Comparison of ENCODE assay signal across 22 cellular contexts in the genomic region with DNA sequence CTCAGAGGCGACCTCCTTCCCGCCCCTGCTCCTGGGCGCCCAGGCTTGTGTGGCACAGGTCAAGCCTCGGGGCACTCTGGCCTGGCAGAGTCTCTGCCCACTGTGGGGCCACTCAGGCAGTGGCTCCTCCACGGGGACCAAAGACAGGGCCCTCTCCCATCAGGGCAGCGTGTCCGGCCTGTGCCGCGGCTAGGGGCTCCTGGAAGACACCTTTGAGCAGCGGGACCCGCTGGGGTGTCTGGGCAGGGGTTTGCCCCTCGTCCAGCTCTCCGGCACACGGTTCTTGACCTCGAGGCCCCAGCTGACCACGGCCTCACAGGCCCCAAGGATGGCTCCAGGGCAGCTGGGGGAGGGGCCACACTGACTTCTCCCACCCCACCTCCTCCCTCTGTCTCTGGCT. TPM values are rescaled to one million over a fixed set of nuclear protein-coding genes. Genes with fewer than 3 reads are reported as not detected.
DNase-seq lines count a peak whose midpoint lies in the region; ATAC-seq, FAIRE-seq and TF ChIP-seq lines count a peak whose summit lies in the region.
"Had no signal": no experiment of that assay in that cellular context is flagged by ENCODE, and none has a peak within 500 bp of the region (broad histone marks: within the 10 kb centered on the region; RNA-seq: fewer than 3 reads in every experiment).

No MANE protein-coding gene starts in this region.

- peaks cover 2 to 10% (median 3%) of the 10 kb centered on the region in 3 donors for H3K27me3 Mint-ChIP-seq in CD14-positive monocyte (ENCODE audit: low read depth in 3 of 3)

- H3K4me3 ChIP-seq in BLaER1 (no peak overlapping the region), Panc1 (ENCODE audit: low read depth in 2 of 2, low read length in 2 of 2) (no peak overlapping the region)
- H3K4me3 ChIP-seq: GM12878, Peyer's patch had no signal

- in situ Hi-C loops in Panc1 (cut with HindIII; ENCODE audit: low pct_unique_long_range_greater_than_20kb, low sequenced_read_pairs): no loop called here

- intact Hi-C loops in Panc1 (cut with micrococcal nuclease; ENCODE audit: unreplicated experiment): no loop called here
- intact Hi-C loops in CD14-positive monocyte (cut with micrococcal nuclease): no loop called here

- H3K4me1 Mint-ChIP-seq in CD14-positive monocyte: no peaks in the 10 kb centered on the region
- H3K4me1 Mint-ChIP-seq: IgD-negative memory B cell had no signal

- H3K4me1 ChIP-seq in BLaER1: peaks cover 54% of the 10 kb centered on the region
- H3K4me1 ChIP-seq in Panc1 (ENCODE audit: control insufficient read depth, insufficient read depth, low read length): peaks cover 15% of the 10 kb centered on the region; the same call in 1 of the 2 replicates
- H3K4me1 ChIP-seq: Peyer's patch had no signal

- no peak for DNase-seq in Panc1 (ENCODE audit: low read depth, low spot score)
- DNase-seq in pons (ENCODE audit: low spot score): peak; percentile 14
- DNase-seq in CD14-positive monocyte (ENCODE audit: low spot score): no peak
- DNase-seq in urothelium cell line (ENCODE audit: low spot score): no peak
- no peak for DNase-seq in NCI-H510A (lab: John Stamatoyannopoulos, UW)
- no peak for DNase-seq in GDM1 (lab: John Stamatoyannopoulos, UW)
- DNase-seq: AML-193, GOT3, HCEC 1CT, MM.1S, NCI-H1694, NCI-H2227 treated with DMSO at 0.1 percent for 48 hours, Peyer's patch had no signal

- H3K27me3 ChIP-seq in BLaER1 (peaks cover 17% of the 10 kb centered on the region; the same call in 1 of the 2 replicates), Panc1 (ENCODE audit: control insufficient read depth, insufficient read depth, low read length) (no peaks in the 10 kb centered on the region)

- no TSS peak for BruUV-seq in Panc1 (replicated peaks; lab: Mats Ljungman, UMichigan)

- no peak for TF ChIP-seq CTCF in Panc1 (IDR thresholded peaks at IDR 0.05)
- no peak for TF ChIP-seq CTCF in CD14-positive monocyte (IDR thresholded peaks at IDR 0.05)

- peaks cover 0 to 3% (median 0%) of the 10 kb centered on the region in 7 donors for H3K9me3 Mint-ChIP-seq in CD14-positive monocyte
- H3K9me3 Mint-ChIP-seq: IgD-negative memory B cell had no signal

- H3K4me2 ChIP-seq in BLaER1: peak overlapping the region; percentile 82
- H3K4me2 ChIP-seq: KMS-11 had no signal

- H4K20me1 ChIP-seq in BLaER1: peaks cover 21% of the 10 kb centered on the region; the same call in 1 of the 2 replicates

- H3K4me3 Mint-ChIP-seq in CD14-positive monocyte: no peak overlapping the region
- H3K4me3 Mint-ChIP-seq: IgD-negative memory B cell had no signal

- H3K27ac ChIP-seq in BLaER1 (no peak overlapping the region), Panc1 (ENCODE audit: low read length) (0 out of 2 replicates have a peak overlapping the region, but pooled peaks have one; percentile 39), cingulate gyrus (ENCODE audit: low read depth, low read length) (peak overlapping the region; percentile 98)
- H3K27ac ChIP-seq: HL-60, KMS-11, Peyer's patch had no signal

- H3K27ac Mint-ChIP-seq in CD14-positive monocyte: no peak overlapping the region
- H3K27ac Mint-ChIP-seq: IgD-negative memory B cell had no signal

- POLR2A ChIA-PET in Panc1 (lab: Charles Lee): interaction anchor here (0.7 kb wide), 1 partner anchor 13 kb away, joined by 3 read pairs; no protein-coding TSS in a partner anchor

- H3K36me3 ChIP-seq in BLaER1 (no peaks in the 10 kb centered on the region), Panc1 (ENCODE audit: control insufficient read depth, insufficient read depth, low read length) (no peaks in the 10 kb centered on the region)
- H3K36me3 ChIP-seq: Peyer's patch had no signal

- H3K36me3 Mint-ChIP-seq in CD14-positive monocyte: no peaks in the 10 kb centered on the region
- H3K36me3 Mint-ChIP-seq: IgD-negative memory B cell had no signal

- H3K9ac ChIP-seq in BLaER1: no peak overlapping the region; the same call in 1 of the 2 replicates
- H3K9ac ChIP-seq: KMS-11 had no signal

- FAIRE-seq in urothelium cell line (lab: Jason Lieb, UNC): no peak
- FAIRE-seq: GM12878 had no signal

- no peaks in the 10 kb centered on the region for H3K9me3 ChIP-seq in BLaER1
- H3K9me3 ChIP-seq in Panc1 (ENCODE audit: control insufficient read depth, insufficient read depth, low read depth, low read length): no peaks in the 10 kb centered on the region
- H3K9me3 ChIP-seq: Peyer's patch had no signal

- CTCF ChIA-PET in Panc1 (lab: Charles Lee): interaction anchor here (0.7 kb wide), 1 partner anchor 227 kb away, joined by 6 read pairs; no protein-coding TSS in a partner anchor

- no peak for ATAC-seq in Panc1
- ATAC-seq: GM12878 had no signal

RNA-seq across cellular contexts. Expression of gene SSTR5, which starts 24.7 kb away (rescaled TPM):
- 2.8 TPM for total RNA-seq in Panc1 (2021; ENCODE audit: unreplicated experiment)
- 12.8 TPM for polyA plus RNA-seq in Panc1 (2012; ENCODE audit: insufficient read length)
- polyA plus RNA-seq in CD14-positive monocyte: not detected
- total RNA-seq: A172, GM12878, OCI-LY7 had no signal
- polyA plus RNA-seq: GM12878, IgD-negative memory B cell had no signal

RNA-seq across cellular contexts. Expression of gene C1QTNF8, which starts 48.2 kb away (rescaled TPM):
- total RNA-seq in Panc1 (2021; ENCODE audit: unreplicated experiment): 0.39 TPM
- polyA plus RNA-seq in Panc1 (2012; ENCODE audit: insufficient read length): 0.63 TPM
- polyA plus RNA-seq in CD14-positive monocyte: not detected
- total RNA-seq: GM12878, NCI-H460, OCI-LY7, Peyer's patch had no signal
- polyA plus RNA-seq: GM12878, IgD-negative memory B cell had no signal
